In the genomic region with DNA sequence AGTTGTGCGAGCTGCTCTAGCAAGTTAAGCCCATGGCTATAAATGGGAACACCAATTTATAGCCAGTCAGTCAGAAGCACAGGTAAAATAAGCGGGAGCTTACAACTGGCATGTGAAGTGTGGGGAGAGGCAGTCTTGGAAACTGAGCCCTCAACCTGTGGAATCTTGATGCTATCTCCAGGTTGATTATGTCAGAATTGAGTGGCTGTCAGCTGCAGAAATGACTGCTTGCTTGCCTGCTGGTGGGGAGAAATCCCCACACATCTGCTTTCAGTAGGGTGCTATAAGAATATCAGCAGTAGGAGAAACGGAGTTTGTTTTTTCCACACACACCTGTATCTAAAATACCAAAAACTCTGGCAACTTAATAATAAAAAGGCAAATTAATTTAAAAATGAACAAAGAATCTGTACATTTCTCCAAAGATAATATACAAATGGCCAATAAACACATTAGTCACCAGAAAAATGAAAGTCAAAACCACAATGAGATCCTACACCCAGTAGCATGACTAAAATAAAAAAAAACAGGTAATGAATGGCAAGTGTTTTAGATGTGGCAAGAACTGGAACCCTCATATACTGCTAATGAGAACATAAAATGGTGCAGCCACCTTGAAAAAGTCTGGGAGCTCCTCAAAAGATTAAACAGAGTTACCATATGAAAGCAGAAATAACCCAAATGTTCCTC, we compare ENCODE assay signal across 1 cellular context.
A peak's percentile ranks its signal among the peaks of the same experiment; 100 is the strongest.
TF ChIP-seq lines count a peak whose summit lies in the region.

No MANE protein-coding gene starts in this region.

TF ChIP-seq in GM12878, 131 proteins besides CTCF, POLR2A, EP300 and RAD21 (continued from another document):
- TF ChIP-seq, protein P1, sequence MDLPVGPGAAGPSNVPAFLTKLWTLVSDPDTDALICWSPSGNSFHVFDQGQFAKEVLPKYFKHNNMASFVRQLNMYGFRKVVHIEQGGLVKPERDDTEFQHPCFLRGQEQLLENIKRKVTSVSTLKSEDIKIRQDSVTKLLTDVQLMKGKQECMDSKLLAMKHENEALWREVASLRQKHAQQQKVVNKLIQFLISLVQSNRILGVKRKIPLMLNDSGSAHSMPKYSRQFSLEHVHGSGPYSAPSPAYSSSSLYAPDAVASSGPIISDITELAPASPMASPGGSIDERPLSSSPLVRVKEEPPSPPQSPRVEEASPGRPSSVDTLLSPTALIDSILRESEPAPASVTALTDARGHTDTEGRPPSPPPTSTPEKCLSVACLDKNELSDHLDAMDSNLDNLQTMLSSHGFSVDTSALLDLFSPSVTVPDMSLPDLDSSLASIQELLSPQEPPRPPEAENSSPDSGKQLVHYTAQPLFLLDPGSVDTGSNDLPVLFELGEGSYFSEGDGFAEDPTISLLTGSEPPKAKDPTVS (IDR thresholded peaks at IDR 0.05; ENCODE audit: low read depth, low read length), result no peak
- TF ChIP-seq, protein P2, sequence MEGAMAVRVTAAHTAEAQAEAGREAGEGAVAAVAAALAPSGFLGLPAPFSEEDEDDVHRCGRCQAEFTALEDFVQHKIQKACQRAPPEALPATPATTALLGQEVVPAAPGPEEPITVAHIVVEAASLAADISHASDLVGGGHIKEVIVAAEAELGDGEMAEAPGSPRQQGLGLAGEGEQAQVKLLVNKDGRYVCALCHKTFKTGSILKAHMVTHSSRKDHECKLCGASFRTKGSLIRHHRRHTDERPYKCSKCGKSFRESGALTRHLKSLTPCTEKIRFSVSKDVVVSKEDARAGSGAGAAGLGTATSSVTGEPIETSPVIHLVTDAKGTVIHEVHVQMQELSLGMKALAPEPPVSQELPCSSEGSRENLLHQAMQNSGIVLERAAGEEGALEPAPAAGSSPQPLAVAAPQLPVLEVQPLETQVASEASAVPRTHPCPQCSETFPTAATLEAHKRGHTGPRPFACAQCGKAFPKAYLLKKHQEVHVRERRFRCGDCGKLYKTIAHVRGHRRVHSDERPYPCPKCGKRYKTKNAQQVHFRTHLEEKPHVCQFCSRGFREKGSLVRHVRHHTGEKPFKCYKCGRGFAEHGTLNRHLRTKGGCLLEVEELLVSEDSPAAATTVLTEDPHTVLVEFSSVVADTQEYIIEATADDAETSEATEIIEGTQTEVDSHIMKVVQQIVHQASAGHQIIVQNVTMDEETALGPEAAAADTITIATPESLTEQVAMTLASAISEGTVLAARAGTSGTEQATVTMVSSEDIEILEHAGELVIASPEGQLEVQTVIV (IDR thresholded peaks at IDR 0.05; ENCODE audit: borderline replicate concordance, partially characterized antibody), result no peak
- TF ChIP-seq SMAD5 (IDR thresholded peaks at IDR 0.05; ENCODE audit: low read depth), result no peak
- no peak for TF ChIP-seq PML (IDR thresholded peaks at IDR 0.05; ENCODE audit: low read length)
- no peak for TF ChIP-seq GATAD2B (conservative IDR thresholded peaks at IDR 0.05; ENCODE audit: low read depth)
- TF ChIP-seq NFXL1 (IDR thresholded peaks at IDR 0.05; ENCODE audit: borderline replicate concordance), result no peak
- TF ChIP-seq, protein P3, sequence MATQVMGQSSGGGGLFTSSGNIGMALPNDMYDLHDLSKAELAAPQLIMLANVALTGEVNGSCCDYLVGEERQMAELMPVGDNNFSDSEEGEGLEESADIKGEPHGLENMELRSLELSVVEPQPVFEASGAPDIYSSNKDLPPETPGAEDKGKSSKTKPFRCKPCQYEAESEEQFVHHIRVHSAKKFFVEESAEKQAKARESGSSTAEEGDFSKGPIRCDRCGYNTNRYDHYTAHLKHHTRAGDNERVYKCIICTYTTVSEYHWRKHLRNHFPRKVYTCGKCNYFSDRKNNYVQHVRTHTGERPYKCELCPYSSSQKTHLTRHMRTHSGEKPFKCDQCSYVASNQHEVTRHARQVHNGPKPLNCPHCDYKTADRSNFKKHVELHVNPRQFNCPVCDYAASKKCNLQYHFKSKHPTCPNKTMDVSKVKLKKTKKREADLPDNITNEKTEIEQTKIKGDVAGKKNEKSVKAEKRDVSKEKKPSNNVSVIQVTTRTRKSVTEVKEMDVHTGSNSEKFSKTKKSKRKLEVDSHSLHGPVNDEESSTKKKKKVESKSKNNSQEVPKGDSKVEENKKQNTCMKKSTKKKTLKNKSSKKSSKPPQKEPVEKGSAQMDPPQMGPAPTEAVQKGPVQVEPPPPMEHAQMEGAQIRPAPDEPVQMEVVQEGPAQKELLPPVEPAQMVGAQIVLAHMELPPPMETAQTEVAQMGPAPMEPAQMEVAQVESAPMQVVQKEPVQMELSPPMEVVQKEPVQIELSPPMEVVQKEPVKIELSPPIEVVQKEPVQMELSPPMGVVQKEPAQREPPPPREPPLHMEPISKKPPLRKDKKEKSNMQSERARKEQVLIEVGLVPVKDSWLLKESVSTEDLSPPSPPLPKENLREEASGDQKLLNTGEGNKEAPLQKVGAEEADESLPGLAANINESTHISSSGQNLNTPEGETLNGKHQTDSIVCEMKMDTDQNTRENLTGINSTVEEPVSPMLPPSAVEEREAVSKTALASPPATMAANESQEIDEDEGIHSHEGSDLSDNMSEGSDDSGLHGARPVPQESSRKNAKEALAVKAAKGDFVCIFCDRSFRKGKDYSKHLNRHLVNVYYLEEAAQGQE (IDR thresholded peaks at IDR 0.05; ENCODE audit: low read depth, low read length), result no peak
- TF ChIP-seq RB1 (IDR thresholded peaks at IDR 0.05; ENCODE audit: borderline replicate concordance), result no peak
- no peak for TF ChIP-seq FOS (IDR thresholded peaks at IDR 0.05; ENCODE audit: borderline replicate concordance, extremely low read depth, insufficient read length)
- TF ChIP-seq TARDBP (IDR thresholded peaks at IDR 0.05; ENCODE audit: borderline replicate concordance), result no peak
- peak in 1 of 2 experiments; percentile 76 for TF ChIP-seq IKZF2 (IDR thresholded peaks at IDR 0.05)
- TF ChIP-seq POLR2AphosphoS2 (IDR thresholded peaks at IDR 0.05; ENCODE audit: low read depth, low read length), result no peak
- TF ChIP-seq, protein P4, sequence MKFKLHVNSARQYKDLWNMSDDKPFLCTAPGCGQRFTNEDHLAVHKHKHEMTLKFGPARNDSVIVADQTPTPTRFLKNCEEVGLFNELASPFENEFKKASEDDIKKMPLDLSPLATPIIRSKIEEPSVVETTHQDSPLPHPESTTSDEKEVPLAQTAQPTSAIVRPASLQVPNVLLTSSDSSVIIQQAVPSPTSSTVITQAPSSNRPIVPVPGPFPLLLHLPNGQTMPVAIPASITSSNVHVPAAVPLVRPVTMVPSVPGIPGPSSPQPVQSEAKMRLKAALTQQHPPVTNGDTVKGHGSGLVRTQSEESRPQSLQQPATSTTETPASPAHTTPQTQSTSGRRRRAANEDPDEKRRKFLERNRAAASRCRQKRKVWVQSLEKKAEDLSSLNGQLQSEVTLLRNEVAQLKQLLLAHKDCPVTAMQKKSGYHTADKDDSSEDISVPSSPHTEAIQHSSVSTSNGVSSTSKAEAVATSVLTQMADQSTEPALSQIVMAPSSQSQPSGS (IDR thresholded peaks at IDR 0.05; ENCODE audit: low read length), result no peak
- TF ChIP-seq MXI1 (IDR thresholded peaks at IDR 0.05; ENCODE audit: low read depth, low read length), result no peak
- TF ChIP-seq MYC (IDR thresholded peaks at IDR 0.05; ENCODE audit: insufficient read depth, insufficient read length, insufficient replicate concordance, low read length, severe bottlenecking), result no peak
- TF ChIP-seq JUNB (IDR thresholded peaks at IDR 0.05), result peak; percentile 71
- no peak for TF ChIP-seq HCFC1 (IDR thresholded peaks at IDR 0.05; ENCODE audit: low read length)
- TF ChIP-seq BMI1 (IDR thresholded peaks at IDR 0.05; ENCODE audit: borderline replicate concordance), result no peak
- TF ChIP-seq SUZ12 (IDR thresholded peaks at IDR 0.05; ENCODE audit: unreplicated experiment), result no peak
- TF ChIP-seq NFYA (IDR thresholded peaks at IDR 0.05; ENCODE audit: borderline replicate concordance, low read depth, low read length), result no peak
- TF ChIP-seq WRNIP1 (IDR thresholded peaks at IDR 0.05; ENCODE audit: borderline replicate concordance, low read depth, low read length), result no peak
- TF ChIP-seq ATF7 (IDR thresholded peaks at IDR 0.05; ENCODE audit: low read depth), result peak; percentile 62
- no peak for TF ChIP-seq ETV6 (conservative IDR thresholded peaks at IDR 0.05 in 1 of 2, IDR thresholded peaks at IDR 0.05 in 1 of 2; ENCODE audit: borderline replicate concordance in 1 of 2, low read depth in 1 of 2)
- TF ChIP-seq, protein P5, sequence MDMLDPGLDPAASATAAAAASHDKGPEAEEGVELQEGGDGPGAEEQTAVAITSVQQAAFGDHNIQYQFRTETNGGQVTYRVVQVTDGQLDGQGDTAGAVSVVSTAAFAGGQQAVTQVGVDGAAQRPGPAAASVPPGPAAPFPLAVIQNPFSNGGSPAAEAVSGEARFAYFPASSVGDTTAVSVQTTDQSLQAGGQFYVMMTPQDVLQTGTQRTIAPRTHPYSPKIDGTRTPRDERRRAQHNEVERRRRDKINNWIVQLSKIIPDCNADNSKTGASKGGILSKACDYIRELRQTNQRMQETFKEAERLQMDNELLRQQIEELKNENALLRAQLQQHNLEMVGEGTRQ (IDR thresholded peaks at IDR 0.05; ENCODE audit: borderline replicate concordance, low read depth, low read length), result no peak
- peak; percentile 80 for TF ChIP-seq ZNF384 (IDR thresholded peaks at IDR 0.05; ENCODE audit: borderline replicate concordance, low read depth, low read length)
- TF ChIP-seq HDAC6 (IDR thresholded peaks at IDR 0.05; ENCODE audit: unreplicated experiment), result no peak
- TF ChIP-seq, protein P6, sequence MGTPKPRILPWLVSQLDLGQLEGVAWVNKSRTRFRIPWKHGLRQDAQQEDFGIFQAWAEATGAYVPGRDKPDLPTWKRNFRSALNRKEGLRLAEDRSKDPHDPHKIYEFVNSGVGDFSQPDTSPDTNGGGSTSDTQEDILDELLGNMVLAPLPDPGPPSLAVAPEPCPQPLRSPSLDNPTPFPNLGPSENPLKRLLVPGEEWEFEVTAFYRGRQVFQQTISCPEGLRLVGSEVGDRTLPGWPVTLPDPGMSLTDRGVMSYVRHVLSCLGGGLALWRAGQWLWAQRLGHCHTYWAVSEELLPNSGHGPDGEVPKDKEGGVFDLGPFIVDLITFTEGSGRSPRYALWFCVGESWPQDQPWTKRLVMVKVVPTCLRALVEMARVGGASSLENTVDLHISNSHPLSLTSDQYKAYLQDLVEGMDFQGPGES (IDR thresholded peaks at IDR 0.05), result no peak
- no peak for TF ChIP-seq EZH2 (IDR thresholded peaks at IDR 0.05; ENCODE audit: borderline replicate concordance, control insufficient read depth, low read depth, low read length)
- TF ChIP-seq BHLHE40 (IDR thresholded peaks at IDR 0.05; ENCODE audit: borderline replicate concordance in 1 of 2, low read depth in 2 of 2, low read length in 1 of 2), result peak in 1 of 2 experiments; percentile 36; a peak in 1 of 4 replicates
- TF ChIP-seq SMC3 (IDR thresholded peaks at IDR 0.05; ENCODE audit: borderline replicate concordance, low read length), result no peak
- no peak for TF ChIP-seq SP1 (IDR thresholded peaks at IDR 0.05; ENCODE audit: low read depth, low read length)
- TF ChIP-seq RAD51 (IDR thresholded peaks at IDR 0.05), result no peak
- no peak for TF ChIP-seq MTA3 (IDR thresholded peaks at IDR 0.05; ENCODE audit: borderline replicate concordance, low read length)
- TF ChIP-seq CBFB (IDR thresholded peaks at IDR 0.05; ENCODE audit: low read depth), result peak; percentile 36; the same call in 1 of the 2 replicates
- TF ChIP-seq JUND (IDR thresholded peaks at IDR 0.05; ENCODE audit: low read depth, low read length), result no peak
- no peak for TF ChIP-seq RCOR1 (conservative IDR thresholded peaks at IDR 0.05; ENCODE audit: low read depth, low read length)
- TF ChIP-seq, protein P7, sequence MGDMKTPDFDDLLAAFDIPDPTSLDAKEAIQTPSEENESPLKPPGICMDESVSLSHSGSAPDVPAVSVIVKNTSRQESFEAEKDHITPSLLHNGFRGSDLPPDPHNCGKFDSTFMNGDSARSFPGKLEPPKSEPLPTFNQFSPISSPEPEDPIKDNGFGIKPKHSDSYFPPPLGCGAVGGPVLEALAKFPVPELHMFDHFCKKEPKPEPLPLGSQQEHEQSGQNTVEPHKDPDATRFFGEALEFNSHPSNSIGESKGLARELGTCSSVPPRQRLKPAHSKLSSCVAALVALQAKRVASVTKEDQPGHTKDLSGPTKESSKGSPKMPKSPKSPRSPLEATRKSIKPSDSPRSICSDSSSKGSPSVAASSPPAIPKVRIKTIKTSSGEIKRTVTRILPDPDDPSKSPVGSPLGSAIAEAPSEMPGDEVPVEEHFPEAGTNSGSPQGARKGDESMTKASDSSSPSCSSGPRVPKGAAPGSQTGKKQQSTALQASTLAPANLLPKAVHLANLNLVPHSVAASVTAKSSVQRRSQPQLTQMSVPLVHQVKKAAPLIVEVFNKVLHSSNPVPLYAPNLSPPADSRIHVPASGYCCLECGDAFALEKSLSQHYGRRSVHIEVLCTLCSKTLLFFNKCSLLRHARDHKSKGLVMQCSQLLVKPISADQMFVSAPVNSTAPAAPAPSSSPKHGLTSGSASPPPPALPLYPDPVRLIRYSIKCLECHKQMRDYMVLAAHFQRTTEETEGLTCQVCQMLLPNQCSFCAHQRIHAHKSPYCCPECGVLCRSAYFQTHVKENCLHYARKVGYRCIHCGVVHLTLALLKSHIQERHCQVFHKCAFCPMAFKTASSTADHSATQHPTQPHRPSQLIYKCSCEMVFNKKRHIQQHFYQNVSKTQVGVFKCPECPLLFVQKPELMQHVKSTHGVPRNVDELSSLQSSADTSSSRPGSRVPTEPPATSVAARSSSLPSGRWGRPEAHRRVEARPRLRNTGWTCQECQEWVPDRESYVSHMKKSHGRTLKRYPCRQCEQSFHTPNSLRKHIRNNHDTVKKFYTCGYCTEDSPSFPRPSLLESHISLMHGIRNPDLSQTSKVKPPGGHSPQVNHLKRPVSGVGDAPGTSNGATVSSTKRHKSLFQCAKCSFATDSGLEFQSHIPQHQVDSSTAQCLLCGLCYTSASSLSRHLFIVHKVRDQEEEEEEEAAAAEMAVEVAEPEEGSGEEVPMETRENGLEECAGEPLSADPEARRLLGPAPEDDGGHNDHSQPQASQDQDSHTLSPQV (IDR thresholded peaks at IDR 0.05), result no peak
- TF ChIP-seq, protein P8, sequence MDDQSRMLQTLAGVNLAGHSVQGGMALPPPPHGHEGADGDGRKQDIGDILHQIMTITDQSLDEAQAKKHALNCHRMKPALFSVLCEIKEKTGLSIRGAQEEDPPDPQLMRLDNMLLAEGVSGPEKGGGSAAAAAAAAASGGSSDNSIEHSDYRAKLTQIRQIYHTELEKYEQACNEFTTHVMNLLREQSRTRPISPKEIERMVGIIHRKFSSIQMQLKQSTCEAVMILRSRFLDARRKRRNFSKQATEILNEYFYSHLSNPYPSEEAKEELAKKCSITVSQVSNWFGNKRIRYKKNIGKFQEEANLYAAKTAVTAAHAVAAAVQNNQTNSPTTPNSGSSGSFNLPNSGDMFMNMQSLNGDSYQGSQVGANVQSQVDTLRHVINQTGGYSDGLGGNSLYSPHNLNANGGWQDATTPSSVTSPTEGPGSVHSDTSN (IDR thresholded peaks at IDR 0.05; ENCODE audit: insufficient replicate concordance, low read depth, low read length), result peak; percentile 25
- no peak for TF ChIP-seq POLR2AphosphoS5 (IDR thresholded peaks at IDR 0.05; ENCODE audit: low read length)
- no peak for TF ChIP-seq CBX5 (IDR thresholded peaks at IDR 0.05; ENCODE audit: low read depth)
- no peak for TF ChIP-seq SPI1 (IDR thresholded peaks at IDR 0.05; ENCODE audit: borderline replicate concordance, insufficient read depth, low read depth, low read length)
- TF ChIP-seq YY1 (IDR thresholded peaks at IDR 0.05; ENCODE audit: low read depth, low read length), result no peak
- TF ChIP-seq TCF12 (IDR thresholded peaks at IDR 0.05; ENCODE audit: low read depth, low read length), result 0 out of 2 replicates have a peak, but pooled peaks have one; percentile 30
- TF ChIP-seq ZNF24 (IDR thresholded peaks at IDR 0.05), result no peak
